ENCODE assay signal across 13 cellular contexts in genomic region chr3:33360136-33360825, GRCh38.
DNase-seq lines count a peak whose midpoint lies in the region; ATAC-seq and TF ChIP-seq lines count a peak whose summit lies in the region.
"Had no signal": no experiment of that assay in that cellular context is flagged by ENCODE, and none has a peak within 500 bp of the region (broad histone marks: within the 10 kb centered on the region; RNA-seq: fewer than 3 reads in every experiment).

No MANE protein-coding gene starts in this region.

- ATAC-seq in Panc1, result peak; percentile 87
- peak; percentile 87 for ATAC-seq in esophagus mucosa
- ATAC-seq in GM19023 (IDR thresholded peaks at IDR 0.05; ENCODE audit: unreplicated experiment), result no peak
- ATAC-seq: gastrocnemius medialis had no signal

- BruUV-seq in Panc1 (replicated peaks; lab: Mats Ljungman, UMichigan), result no TSS peak

- no peak for TF ChIP-seq CTCF in Panc1 (IDR thresholded peaks at IDR 0.05)
- TF ChIP-seq CTCF in parathyroid adenoma (IDR thresholded peaks at IDR 0.05), result no peak

- intact Hi-C loops in Panc1 (cut with micrococcal nuclease; ENCODE audit: unreplicated experiment), result no loop called here

- H3K36me3 ChIP-seq in Panc1 (ENCODE audit: control insufficient read depth, insufficient read depth, low read length) (no peaks in the 10 kb centered on the region), parathyroid adenoma (ENCODE audit: control insufficient read depth, insufficient read depth, low read length) (no peaks in the 10 kb centered on the region), HAP-1 (replicated peaks) (no peaks in the 10 kb centered on the region; the same call in 1 of the 2 replicates)
- H3K36me3 ChIP-seq: cardiac muscle cell, gastrocnemius medialis had no signal

- no peak overlapping the region for H3K9ac ChIP-seq in parathyroid adenoma

- H2AFZ ChIP-seq in parathyroid adenoma, result no peak overlapping the region

- CTCF ChIA-PET in Panc1 (lab: Charles Lee), result interaction anchor here (0.6 kb wide), 1 partner anchor 230 kb away, joined by 6 read pairs; no protein-coding TSS in a partner anchor

- DNase-seq in GM04503 (ENCODE audit: low read depth) (peak; percentile 68), Panc1 (ENCODE audit: low read depth, low spot score) (peak; percentile 72), HAP-1 (ENCODE audit: low spot score in 2 of 2) (no peak), NAMALWA (ENCODE audit: low spot score) (no peak), mesenteric fat pad (ENCODE audit: low spot score) (no peak)
- DNase-seq: gastrocnemius medialis, NCI-H2107, tibial artery had no signal

- H3K79me2 ChIP-seq in parathyroid adenoma, result no peaks in the 10 kb centered on the region

- POLR2A ChIA-PET in Panc1 (lab: Charles Lee), result no interaction called here

- H3K27me3 ChIP-seq in Panc1 (ENCODE audit: control insufficient read depth, insufficient read depth, low read length) (no peaks in the 10 kb centered on the region), parathyroid adenoma (ENCODE audit: control insufficient read depth, insufficient read depth, low read length) (no peaks in the 10 kb centered on the region), HAP-1 (ENCODE audit: low read depth) (no peaks in the 10 kb centered on the region)
- H3K27me3 ChIP-seq: cardiac muscle cell, gastrocnemius medialis, tibial artery had no signal

- H3K9me3 ChIP-seq in Panc1 (ENCODE audit: control insufficient read depth, insufficient read depth, low read depth, low read length), result no peaks in the 10 kb centered on the region
- no peaks in the 10 kb centered on the region for H3K9me3 ChIP-seq in parathyroid adenoma (ENCODE audit: control insufficient read depth, low read length)
- H3K9me3 ChIP-seq in HAP-1, result no peaks in the 10 kb centered on the region
- H3K9me3 ChIP-seq: gastrocnemius medialis, tibial artery had no signal

- peak overlapping the region; percentile 51; the same call in 1 of the 2 replicates for H3K27ac ChIP-seq in Panc1 (ENCODE audit: low read length)
- H3K27ac ChIP-seq in parathyroid adenoma, result no peak overlapping the region
- H3K27ac ChIP-seq: cardiac muscle cell, gastrocnemius medialis, tibial artery, VCaP had no signal

- in situ Hi-C loops in Panc1 (cut with HindIII; ENCODE audit: low pct_unique_long_range_greater_than_20kb, low sequenced_read_pairs), result no loop called here
- in situ Hi-C loops in HAP-1 (cut with MboI; ENCODE audit: low sequenced_read_pairs), result loop anchor here (25.0 kb wide), 1 partner anchor 398 kb away; the partner anchor contains the start of gene CCR4

- H3K4me3 ChIP-seq in Panc1 (ENCODE audit: low read depth in 2 of 2, low read length in 2 of 2) (no peak overlapping the region; a peak in 1 of 4 replicates), parathyroid adenoma (ENCODE audit: low read depth, low read length) (no peak overlapping the region), HAP-1 (no peak overlapping the region)
- H3K4me3 ChIP-seq: cardiac muscle cell, gastrocnemius medialis, tibial artery had no signal

- peaks cover 8% of the 10 kb centered on the region for H3K4me1 ChIP-seq in Panc1 (ENCODE audit: control insufficient read depth, insufficient read depth, low read length)
- H3K4me1 ChIP-seq in parathyroid adenoma, result peaks cover 2% of the 10 kb centered on the region
- peaks cover 14% of the 10 kb centered on the region for H3K4me1 ChIP-seq in HAP-1
- H3K4me1 ChIP-seq: gastrocnemius medialis had no signal

- H3K4me2 ChIP-seq in parathyroid adenoma (ENCODE audit: low read length), result peak overlapping the region; percentile 14

Comparison
In these comparisons a context has a peak if more than half of its experiments do, and no peak if none do; other contexts are left out.
1. DNase-seq: peak in GM04503 (single experiment) and Panc1 (single experiment); none in HAP-1 (0 of 2), NAMALWA (single experiment) and mesenteric fat pad (single experiment).